Comparison of ENCODE assay signal across 13 cellular contexts in the genomic region with DNA sequence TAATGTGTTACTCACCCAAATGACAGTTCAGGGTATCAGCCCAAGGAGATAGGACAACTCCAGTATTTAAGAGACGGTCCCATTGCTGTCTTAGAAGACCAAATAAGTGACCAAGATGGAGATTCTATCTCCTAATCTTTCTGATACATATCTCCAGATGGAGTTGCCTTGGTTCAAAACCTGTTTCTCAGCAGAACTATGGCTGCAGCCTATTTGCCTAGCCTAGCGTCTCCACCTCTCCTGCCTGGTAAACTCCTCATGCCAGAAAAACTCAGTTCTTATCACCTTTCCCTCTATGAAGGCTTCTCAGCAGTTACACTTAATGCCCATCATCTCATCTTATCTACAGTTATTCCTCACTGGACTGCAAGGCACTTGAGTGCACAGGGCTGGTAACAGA. TPM values are rescaled to one million over a fixed set of nuclear protein-coding genes. Genes with fewer than 3 reads are reported as not detected.
DNase-seq lines count a peak whose midpoint lies in the region; ATAC-seq and TF ChIP-seq lines count a peak whose summit lies in the region.
"Had no signal": no experiment of that assay in that cellular context is flagged by ENCODE, and none has a peak within 500 bp of the region (broad histone marks: within the 10 kb centered on the region; RNA-seq: fewer than 3 reads in every experiment).

No MANE protein-coding gene starts in this region.

- H3K9me3 ChIP-seq in MM.1S (replicated peaks; ENCODE audit: insufficient read depth, low read length) (no peaks in the 10 kb centered on the region), trophoblast cell (ENCODE audit: insufficient read depth, low read depth, low read length) (no peaks in the 10 kb centered on the region), colonic mucosa (no peaks in the 10 kb centered on the region)
- H3K9me3 ChIP-seq: transverse colon had no signal

- H3K27ac ChIP-seq in MM.1S (ENCODE audit: low read length) (no peak overlapping the region), dorsolateral prefrontal cortex (peak overlapping the region in 42 of 59 donors; percentile 35 to 89 (median 78)), trophoblast cell (ENCODE audit: low read depth, low read length) (no peak overlapping the region), colonic mucosa (no peak overlapping the region)
- H3K27ac ChIP-seq: transverse colon had no signal

- H3K4me2 ChIP-seq in MM.1S (ENCODE audit: low read depth, low read length) (no peak overlapping the region), trophoblast cell (ENCODE audit: low read length) (no peak overlapping the region)

- H3K9ac ChIP-seq in MM.1S (ENCODE audit: low read length): no peak overlapping the region
- H3K9ac ChIP-seq in trophoblast cell (ENCODE audit: low read length): no peak overlapping the region
- H3K9ac ChIP-seq in colonic mucosa (ENCODE audit: low read depth in 2 of 2, low read length in 2 of 2): no peak overlapping the region

- H3K18ac ChIP-seq in trophoblast cell (ENCODE audit: low read length): no peak overlapping the region

- H2BK12ac ChIP-seq in trophoblast cell (ENCODE audit: low read length): no peak overlapping the region

- no peak overlapping the region for H3K14ac ChIP-seq in trophoblast cell (ENCODE audit: low read length)

- H2AFZ ChIP-seq in MM.1S (ENCODE audit: low read length) (no peak overlapping the region), trophoblast cell (ENCODE audit: insufficient read depth, low read length, poor library complexity) (no peak overlapping the region)

- H2BK120ac ChIP-seq in trophoblast cell (ENCODE audit: insufficient read depth, low read length, poor library complexity): no peak overlapping the region

- H3K4me3 ChIP-seq in MM.1S (ENCODE audit: low read length) (no peak overlapping the region), dorsolateral prefrontal cortex (peak overlapping the region in 49 of 59 donors; percentile 48 to 82 (median 72)), trophoblast cell (ENCODE audit: low read depth, low read length) (no peak overlapping the region), colonic mucosa (no peak overlapping the region)

- peak overlapping the region; percentile 52 for H3K4me3 Mint-ChIP-seq in activated T-cell treated with anti-CD3 and anti-CD28 coated beads, Interleukin-2, amount 50 U/mL, for 4 hours

- peaks cover 21% of the 10 kb centered on the region for H3K27me3 Mint-ChIP-seq in activated T-cell treated with anti-CD3 and anti-CD28 coated beads, Interleukin-2, amount 50 U/mL, for 4 hours (ENCODE audit: low read depth)

- peaks cover 7% of the 10 kb centered on the region for H3F3A ChIP-seq in MM.1S (ENCODE audit: insufficient read depth, low read length)

- H4K12ac ChIP-seq in trophoblast cell (ENCODE audit: low read depth, low read length): no peak overlapping the region

- no peak overlapping the region for H3K23ac ChIP-seq in trophoblast cell (ENCODE audit: low read length)

- H3K36me3 ChIP-seq in MM.1S (replicated peaks; ENCODE audit: insufficient read depth, low read length) (no peaks in the 10 kb centered on the region), trophoblast cell (ENCODE audit: control insufficient read depth in 1 of 2, insufficient read depth in 2 of 2, low read length in 2 of 2) (no peaks in the 10 kb centered on the region), colonic mucosa (no peaks in the 10 kb centered on the region)
- H3K36me3 ChIP-seq: transverse colon had no signal

- no peak overlapping the region for H2AK5ac ChIP-seq in trophoblast cell (ENCODE audit: low read length)

- no peak overlapping the region for H4K8ac ChIP-seq in trophoblast cell (ENCODE audit: low read depth, low read length)

- TF ChIP-seq CTCF in MM.1S (IDR thresholded peaks at IDR 0.05; ENCODE audit: low read length): no peak
- no peak for TF ChIP-seq CTCF in dorsolateral prefrontal cortex (IDR thresholded peaks at IDR 0.05 in 54 of 56, conservative IDR thresholded peaks at IDR 0.05 in 2 of 56; ENCODE audit: low read depth in 1 of 56, partially characterized antibody in 56 of 56)
- no peak for TF ChIP-seq CTCF in colonic mucosa (IDR thresholded peaks at IDR 0.05)

- no peak for ATAC-seq in activated T-cell treated with anti-CD3 and anti-CD28 coated beads, Interleukin-2, amount 50 U/mL, for 4 hours
- ATAC-seq: sciatic nerve had no signal

- no peaks in the 10 kb centered on the region for H3K9me3 Mint-ChIP-seq in activated T-cell treated with anti-CD3 and anti-CD28 coated beads, Interleukin-2, amount 50 U/mL, for 4 hours

- H3K79me1 ChIP-seq in trophoblast cell (ENCODE audit: low read length): no peaks in the 10 kb centered on the region

- H3K9me2 ChIP-seq in MM.1S (replicated peaks; ENCODE audit: insufficient read depth, low read length): no peaks in the 10 kb centered on the region

- H3K79me2 ChIP-seq in MM.1S (ENCODE audit: low read length): no peaks in the 10 kb centered on the region
- H3K79me2 ChIP-seq in trophoblast cell (ENCODE audit: control insufficient read depth, insufficient read depth, low read length, poor library complexity): no peaks in the 10 kb centered on the region

- no peak overlapping the region for H3K4ac ChIP-seq in trophoblast cell (ENCODE audit: low read depth, low read length)

- no peaks in the 10 kb centered on the region for H3K4me1 ChIP-seq in MM.1S (ENCODE audit: low read length)
- H3K4me1 ChIP-seq in trophoblast cell (ENCODE audit: control insufficient read depth in 1 of 2, insufficient read depth in 2 of 2, low read length in 2 of 2): peaks cover 7 to 10% of the 10 kb centered on the region in 2 experiments
- H3K4me1 ChIP-seq in colonic mucosa: peaks cover 7% of the 10 kb centered on the region

- DNase-seq in activated T-cell treated with anti-CD3 and anti-CD28 coated beads, Interleukin-2, amount 50 U/mL, for 4 hours: no peak
- DNase-seq in activated T-cell treated with anti-CD3 and anti-CD28 coated beads for 4 hours (no peak), MM.1S (peak; percentile 3), dorsolateral prefrontal cortex (no peak), trophoblast cell (peak; percentile 34 to 61), colonic mucosa (no peak), NCI-H1417 treated with DMSO at 0.1 percent for 48 hours (lab: John Stamatoyannopoulos, UW) (no peak), MV-4-11 (lab: John Stamatoyannopoulos, UW) (no peak)
- DNase-seq: foreskin melanocyte; NCI-H2029 treated with DMSO at 0.1 percent for 48 hours; stimulated activated CD8-positive, alpha-beta memory T cell treated with anti-CD3 and anti-CD28 coated beads, Interleukin-4, amount 100 ng/mL, for 48 hours; transverse colon had no signal

- H4K20me1 ChIP-seq in MM.1S (ENCODE audit: insufficient read depth, low read length): no peaks in the 10 kb centered on the region

- H3K36me3 Mint-ChIP-seq in activated T-cell treated with anti-CD3 and anti-CD28 coated beads, Interleukin-2, amount 50 U/mL, for 4 hours (ENCODE audit: insufficient read depth): no peaks in the 10 kb centered on the region

- H4K91ac ChIP-seq in trophoblast cell (ENCODE audit: low read depth, low read length): no peak overlapping the region

- no peak overlapping the region for H2BK5ac ChIP-seq in trophoblast cell (ENCODE audit: low read depth, low read length, poor library complexity)

- H3K4me1 Mint-ChIP-seq in activated T-cell treated with anti-CD3 and anti-CD28 coated beads, Interleukin-2, amount 50 U/mL, for 4 hours (ENCODE audit: low read depth): peaks cover 2% of the 10 kb centered on the region

- intact Hi-C loops in dorsolateral prefrontal cortex (cut with DNase I): no loop called here
- intact Hi-C loops in colonic mucosa (cut with DNase I): no loop called here

- peaks cover 13% of the 10 kb centered on the region for H3K27me3 ChIP-seq in MM.1S (replicated peaks; ENCODE audit: insufficient read depth, low read length)
- H3K27me3 ChIP-seq in dorsolateral prefrontal cortex: no peaks in the 10 kb centered on the region
- H3K27me3 ChIP-seq in trophoblast cell (ENCODE audit: insufficient read depth, low read length): peaks cover 30% of the 10 kb centered on the region
- H3K27me3 ChIP-seq in colonic mucosa: peaks cover 14% of the 10 kb centered on the region

- WGBS in trophoblast cell (ENCODE audit: extremely low coverage, insufficient coverage, insufficient read length): no CpG with 5 or more reads among the region's 2 CpGs

RNA-seq across cellular contexts. Expression of a gene that starts 1.2 kb away (rescaled TPM):
- total RNA-seq in activated T-cell treated with anti-CD3 and anti-CD28 coated beads, Interleukin-2, amount 50 U/mL, for 4 hours: 1 to 10 TPM in 1 of 3 donors, under 1 TPM in 2; 0.54 to 1.3 (median 0.91) TPM
- total RNA-seq in dorsolateral prefrontal cortex (100 to 1,000 TPM in 5 of 120 experiments, 10 to 100 TPM in 115; 31.3 to 143 (median 68.7) TPM), colonic mucosa (under 1 TPM; 0.66 to 0.74 TPM)
- 0.57 and 0.76 TPM in 2 replicates for polyA plus RNA-seq in trophoblast cell (2013)

Comparison
In these comparisons a context has a peak if more than half of its experiments do, and no peak if none do; other contexts are left out.
1. DNase-seq: peak in MM.1S (single experiment) and trophoblast cell (2 of 2); none in activated T-cell treated with anti-CD3 and anti-CD28 coated beads, Interleukin-2, amount 50 U/mL, for 4 hours (single experiment), activated T-cell treated with anti-CD3 and anti-CD28 coated beads for 4 hours (single experiment), dorsolateral prefrontal cortex (0 of 10), colonic mucosa (single experiment), NCI-H1417 treated with DMSO at 0.1 percent for 48 hours (single experiment) and MV-4-11 (single experiment).
2. H3K27ac ChIP-seq: peak in dorsolateral prefrontal cortex (42 of 59); none in MM.1S (single experiment), trophoblast cell (single experiment) and colonic mucosa (single experiment).
3. H3K4me3 ChIP-seq: peak in dorsolateral prefrontal cortex (49 of 59); none in MM.1S (single experiment), trophoblast cell (single experiment) and colonic mucosa (single experiment).
4. RNA of a gene that starts 1.2 kb away (total RNA-seq): 31.3 to 143 TPM in dorsolateral prefrontal cortex; 0.54 to 1.3 TPM in activated T-cell treated with anti-CD3 and anti-CD28 coated beads, Interleukin-2, amount 50 U/mL, for 4 hours and 0.66 to 0.74 TPM in colonic mucosa; every median in the first group is over 10 times any median in the second.